1 cellular context compared by ENCODE assay signal in the genomic region with DNA sequence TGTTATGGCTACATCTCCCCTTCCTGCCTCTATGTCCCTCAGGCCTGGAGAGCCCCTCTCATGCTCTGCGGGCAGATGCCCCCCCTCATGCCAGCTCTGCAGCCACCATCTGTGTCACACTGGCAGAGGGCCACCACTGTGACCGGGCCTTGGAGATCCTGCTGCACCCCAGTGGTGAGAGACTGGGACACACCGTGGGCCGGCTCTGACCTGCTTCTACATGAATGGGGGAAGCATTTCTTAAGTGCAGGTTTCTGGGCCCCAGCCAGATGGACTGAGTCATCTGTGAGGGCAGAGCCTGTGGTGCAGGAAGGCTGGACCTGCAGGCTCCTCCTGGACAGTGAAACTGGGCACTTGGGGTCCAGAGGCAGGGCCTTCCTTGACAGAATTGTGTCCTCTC.
TF ChIP-seq lines count a peak whose summit lies in the region.

No MANE protein-coding gene starts in this region.

TF ChIP-seq in HCT116, 20 proteins besides CTCF, POLR2A, EP300 and RAD21 (continued from another document):
- peak; percentile 73 for TF ChIP-seq POLR2AphosphoS5 (IDR thresholded peaks at IDR 0.05; ENCODE audit: low read depth, low read length)
- peak; percentile 76 for TF ChIP-seq JUND (IDR thresholded peaks at IDR 0.05)
- TF ChIP-seq FOSL1 (IDR thresholded peaks at IDR 0.05; ENCODE audit: low read depth) = peak; percentile 64; the same call in 1 of the 2 replicates
- peak; percentile 32 for TF ChIP-seq YY1 (IDR thresholded peaks at IDR 0.05; ENCODE audit: extremely low read depth, insufficient replicate concordance, low read depth, low read length)
